In the genomic region with DNA sequence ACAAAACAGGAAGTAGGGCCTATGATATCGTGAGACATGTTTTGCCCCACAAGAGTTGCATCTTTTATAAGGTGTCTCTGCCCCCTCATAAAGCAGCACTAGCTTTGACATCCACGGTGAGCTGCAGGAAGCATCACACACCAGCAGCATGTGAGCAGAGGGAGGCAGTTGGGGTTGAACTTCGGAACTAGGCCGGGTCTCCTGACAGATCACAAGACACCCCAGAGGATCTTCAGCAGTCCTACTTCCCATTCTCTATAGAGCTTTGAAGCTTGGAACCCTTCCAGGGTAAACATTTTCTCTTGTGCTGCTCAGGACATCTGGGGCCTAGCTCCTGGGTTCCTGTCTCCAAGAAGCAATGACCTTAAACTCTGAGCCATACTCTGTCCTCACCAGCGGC, we compare ENCODE assay signal across 13 cellular contexts. TPM values are rescaled to one million over a fixed set of nuclear protein-coding genes. Genes with fewer than 3 reads are reported as not detected.
DNase-seq lines count a peak whose midpoint lies in the region; FAIRE-seq and TF ChIP-seq lines count a peak whose summit lies in the region.
"Had no signal": no experiment of that assay in that cellular context is flagged by ENCODE, and none has a peak within 500 bp of the region (broad histone marks: within the 10 kb centered on the region; RNA-seq: fewer than 3 reads in every experiment).

No MANE protein-coding gene starts in this region.

- 100% methylated on average over 1 of the region's 5 CpGs for WGBS in mesenchymal stem cell
- WGBS in H9 (ENCODE audit: extremely low coverage, insufficient read length, low lambda C conversion rate) = no CpG with 5 or more reads among the region's 5 CpGs

- H3K27me3 ChIP-seq in endothelial cell of umbilical vein (ENCODE audit: control insufficient read depth in 2 of 2, insufficient read depth in 2 of 2, low read length in 2 of 2) (no peaks in the 10 kb centered on the region), mesenchymal stem cell (ENCODE audit: control insufficient read depth in 1 of 2, insufficient read depth in 1 of 2, low read length in 2 of 2) (no peaks in the 10 kb centered on the region), H9 (ENCODE audit: insufficient read depth, low read length) (no peaks in the 10 kb centered on the region)

- H2BK15ac ChIP-seq in mesenchymal stem cell (ENCODE audit: low read depth, poor library complexity, severe bottlenecking) = no peak overlapping the region
- H2BK15ac ChIP-seq in H9 (ENCODE audit: low read depth, low read length) = no peak overlapping the region

- H3K9me1 ChIP-seq in endothelial cell of umbilical vein (replicated peaks; ENCODE audit: control insufficient read depth, extremely low read depth, insufficient read depth, low read length) = no peaks in the 10 kb centered on the region

- H3K14ac ChIP-seq in mesenchymal stem cell (ENCODE audit: low read length in 2 of 2) (no peak overlapping the region), H9 (ENCODE audit: insufficient read depth, low read length) (no peak overlapping the region)

- POLR2A ChIA-PET in endothelial cell of umbilical vein (lab: Charles Lee) = no interaction called here

- H4K91ac ChIP-seq in mesenchymal stem cell (ENCODE audit: low read length) = no peak overlapping the region
- no peak overlapping the region for H4K91ac ChIP-seq in H9 (ENCODE audit: insufficient read length, low read depth, low read length)

- peak; percentile 35 for DNase-seq in Ammon's horn (ENCODE audit: low spot score)
- peak; percentile 25 for DNase-seq in NCI-H69 (lab: John Stamatoyannopoulos, UW)
- peak; percentile 2 for DNase-seq in endothelial cell of umbilical vein (ENCODE audit: low read depth, low spot score)
- DNase-seq in mesenchymal stem cell = peak; percentile 11
- no peak for DNase-seq in dedifferentiated amniotic fluid mesenchymal stem cell (ENCODE audit: extremely low spot score)
- no peak for DNase-seq in stimulated activated CD4-positive, alpha-beta T cell treated with anti-CD3 and anti-CD28 coated beads, Interleukin-12 subunit alpha, Interleukin-12 subunit beta, amount 100 ng/mL, for 4 hours
- DNase-seq in H9 = no peak
- no peak for DNase-seq in SHP77 (lab: John Stamatoyannopoulos, UW)
- DNase-seq: activated B cell treated with CpG ODN at 0.5 μM for 24 hours; activated naive CD4-positive, alpha-beta T cell treated with anti-CD3 and anti-CD28 coated beads, Interleukin-2, amount 50 U/mL, for 16 hours; central memory CD4-positive, alpha-beta T cell; erythroblast; NCI-H2107 had no signal

- H3T11ph ChIP-seq in H9 (ENCODE audit: low read length) = no peak overlapping the region

- H2BK20ac ChIP-seq in H9 (ENCODE audit: low read depth, low read length, poor library complexity, severe bottlenecking) = no peak overlapping the region

- H3K56ac ChIP-seq in H9 (ENCODE audit: insufficient read length, low read depth, low read length) = no peak overlapping the region

- H2BK120ac ChIP-seq in mesenchymal stem cell (ENCODE audit: low read depth, low read length) (peak overlapping the region; percentile 5), H9 (ENCODE audit: low read depth, low read length, poor library complexity, severe bottlenecking) (no peak overlapping the region)

- intact Hi-C loops in endothelial cell of umbilical vein (cut with micrococcal nuclease) = no loop called here

- no peaks in the 10 kb centered on the region for H4K20me1 ChIP-seq in endothelial cell of umbilical vein (replicated peaks; ENCODE audit: control insufficient read depth, extremely low read depth, insufficient read depth, low read length)
- no peaks in the 10 kb centered on the region for H4K20me1 ChIP-seq in H9 (ENCODE audit: control insufficient read depth, insufficient read depth, insufficient read length)

- H3K4me3 Mint-ChIP-seq in H9 = no peak overlapping the region
- H3K4me3 Mint-ChIP-seq: activated B cell treated with CpG ODN at 0.5 μM for 24 hours had no signal

- peaks cover 0 to 2% (median 0%) of the 10 kb centered on the region in 3 experiments; a peak in 1 of 7 replicates for H3K36me3 Mint-ChIP-seq in H9 (ENCODE audit: insufficient read depth in 1 of 3, low read depth in 3 of 3)

- H3K9me3 Mint-ChIP-seq in H9 = peaks cover 0 to 18% of the 10 kb centered on the region in 2 experiments; a peak in 3 of 5 replicates
- H3K9me3 Mint-ChIP-seq: activated B cell treated with CpG ODN at 0.5 μM for 24 hours had no signal

- H3K4me3 ChIP-seq in endothelial cell of umbilical vein (replicated peaks in 1 of 3; ENCODE audit: insufficient read depth in 1 of 3, low read depth in 1 of 3, low read length in 3 of 3) = no peak overlapping the region
- H3K4me3 ChIP-seq in mesenchymal stem cell (ENCODE audit: insufficient read depth in 1 of 2, low read depth in 1 of 2, low read length in 2 of 2) = no peak overlapping the region

- H4K8ac ChIP-seq in mesenchymal stem cell (ENCODE audit: low read length) (no peak overlapping the region), H9 (replicated peaks; ENCODE audit: insufficient read length, low read depth, low read length) (no peak overlapping the region)

- TF ChIP-seq CTCF in endothelial cell of umbilical vein (IDR thresholded peaks at IDR 0.05; ENCODE audit: extremely low read depth in 1 of 2, insufficient read depth in 1 of 2, low read depth in 1 of 2, low read length in 2 of 2) = no peak
- TF ChIP-seq CTCF in H9 (conservative IDR thresholded peaks at IDR 0.05) = no peak

- H3K27ac Mint-ChIP-seq in H9 = 0 out of 7 replicates have a peak overlapping the region, but pooled peaks of 1 of the 3 experiments have one; percentile 72
- H3K27ac Mint-ChIP-seq: activated B cell treated with CpG ODN at 0.5 μM for 24 hours had no signal

- no peak overlapping the region for H4K5ac ChIP-seq in H9 (ENCODE audit: insufficient read length, low read depth, low read length)

- dilution Hi-C loops in endothelial cell of umbilical vein (cut with MboI; ENCODE audit: extremely low pct_ligation_motif_present, low sequenced_read_pairs) = no loop called here

- peaks cover 12% of the 10 kb centered on the region for H3K4me1 ChIP-seq in endothelial cell of umbilical vein (ENCODE audit: control insufficient read depth, extremely low read depth, insufficient read depth, low read length)
- peaks cover 1% of the 10 kb centered on the region for H3K4me1 ChIP-seq in mesenchymal stem cell (ENCODE audit: control insufficient read depth, insufficient read depth, low read depth, low read length)
- no peaks in the 10 kb centered on the region for H3K4me1 ChIP-seq in H9 (ENCODE audit: insufficient read depth, low read length)

- H3K4me1 Mint-ChIP-seq in H9 = peaks cover 10 to 13% of the 10 kb centered on the region in 2 experiments
- H3K4me1 Mint-ChIP-seq: activated B cell treated with CpG ODN at 0.5 μM for 24 hours had no signal

- H3K79me2 ChIP-seq in endothelial cell of umbilical vein (ENCODE audit: control insufficient read depth, insufficient read depth, low read length) (no peaks in the 10 kb centered on the region), H9 (ENCODE audit: insufficient read depth, low read length) (no peaks in the 10 kb centered on the region)

- H3K4me2 ChIP-seq in endothelial cell of umbilical vein (ENCODE audit: insufficient read depth, low read length) (no peak overlapping the region), mesenchymal stem cell (ENCODE audit: low read length, poor library complexity, severe bottlenecking) (no peak overlapping the region), H9 (ENCODE audit: insufficient read depth, insufficient read length, low read length) (no peak overlapping the region)

- no peaks in the 10 kb centered on the region for H3K27me3 Mint-ChIP-seq in H9 (ENCODE audit: low read depth)
- H3K27me3 Mint-ChIP-seq: activated B cell treated with CpG ODN at 0.5 μM for 24 hours had no signal

- H3K18ac ChIP-seq in mesenchymal stem cell (ENCODE audit: low read depth in 1 of 2, low read length in 2 of 2) (no peak overlapping the region), H9 (ENCODE audit: insufficient read length, low read depth, low read length) (no peak overlapping the region)

- H3K23ac ChIP-seq in mesenchymal stem cell (ENCODE audit: low read length in 2 of 2) (no peak overlapping the region), H9 (ENCODE audit: insufficient read length, low read depth, low read length) (no peak overlapping the region)

- H3K36me3 ChIP-seq in endothelial cell of umbilical vein (ENCODE audit: control insufficient read depth in 2 of 2, extremely low read depth in 1 of 2, insufficient read depth in 2 of 2, low read length in 2 of 2) = no peaks in the 10 kb centered on the region
- H3K36me3 ChIP-seq in mesenchymal stem cell (ENCODE audit: control insufficient read depth in 1 of 2, insufficient read depth in 2 of 2, low read depth in 1 of 2, low read length in 2 of 2) = peaks cover 0 to 12% of the 10 kb centered on the region in 2 experiments

- no peak for FAIRE-seq in endothelial cell of umbilical vein (lab: Jason Lieb, UNC)

- H3K9me3 ChIP-seq in endothelial cell of umbilical vein (replicated peaks; ENCODE audit: control insufficient read depth, insufficient read depth, low read length) = no peaks in the 10 kb centered on the region
- no peaks in the 10 kb centered on the region for H3K9me3 ChIP-seq in mesenchymal stem cell (ENCODE audit: control insufficient read depth, low read length)
- H3K9me3 ChIP-seq in H9 (ENCODE audit: control insufficient read depth, low read depth, low read length) = no peaks in the 10 kb centered on the region

- BruUV-seq in endothelial cell of umbilical vein (replicated peaks; lab: Mats Ljungman, UMichigan) = no TSS peak

- CTCF ChIA-PET in endothelial cell of umbilical vein (lab: Charles Lee) = no interaction called here

- H2AFZ ChIP-seq in endothelial cell of umbilical vein (ENCODE audit: low read depth, low read length) (no peak overlapping the region), mesenchymal stem cell (ENCODE audit: low read depth, low read length) (no peak overlapping the region), H9 (ENCODE audit: low read length) (no peak overlapping the region)

- TF ChIP-seq POLR2A in endothelial cell of umbilical vein (IDR thresholded peaks at IDR 0.05; ENCODE audit: low read depth, low read length) = no peak

- H2AK5ac ChIP-seq in mesenchymal stem cell (ENCODE audit: low read length, severe bottlenecking) = no peak overlapping the region
- H2AK5ac ChIP-seq in H9 (ENCODE audit: insufficient read length, low read length) = no peak overlapping the region

- H3K27ac ChIP-seq in endothelial cell of umbilical vein (ENCODE audit: insufficient read depth, low read depth, low read length) (no peak overlapping the region), mesenchymal stem cell (ENCODE audit: low read length, poor library complexity, severe bottlenecking) (peak overlapping the region; percentile 37), H9 (ENCODE audit: insufficient read length, low read depth, low read length) (no peak overlapping the region)

- no peaks in the 10 kb centered on the region for H3K79me1 ChIP-seq in mesenchymal stem cell (replicated peaks; ENCODE audit: low read length, poor library complexity, severe bottlenecking)
- no peaks in the 10 kb centered on the region for H3K79me1 ChIP-seq in H9 (ENCODE audit: insufficient read depth, low read depth, low read length, poor library complexity, severe bottlenecking)

- no peaks in the 10 kb centered on the region for H3K23me2 ChIP-seq in H9 (ENCODE audit: insufficient read length, low read depth, low read length, poor library complexity, severe bottlenecking)

- H2BK12ac ChIP-seq in mesenchymal stem cell (ENCODE audit: low read length in 2 of 2) = no peak overlapping the region
- no peak overlapping the region for H2BK12ac ChIP-seq in H9 (ENCODE audit: insufficient read length, low read depth, low read length)

- H2BK5ac ChIP-seq in mesenchymal stem cell (ENCODE audit: low read depth, low read length, poor library complexity, severe bottlenecking) (no peak overlapping the region), H9 (ENCODE audit: insufficient read length, low read length) (no peak overlapping the region)

- H3K4ac ChIP-seq in mesenchymal stem cell (ENCODE audit: low read depth in 1 of 2, low read length in 2 of 2) (no peak overlapping the region), H9 (ENCODE audit: low read depth, low read length) (no peak overlapping the region)

- H3K9ac ChIP-seq in endothelial cell of umbilical vein (replicated peaks; ENCODE audit: extremely low read depth, insufficient read depth, low read length) (no peak overlapping the region), mesenchymal stem cell (ENCODE audit: low read length) (no peak overlapping the region), H9 (ENCODE audit: extremely low read depth, insufficient read length, low read length) (no peak overlapping the region)

RNA-seq across cellular contexts. Expression of a gene that starts 27.5 kb away (rescaled TPM):
- total RNA-seq in endothelial cell of umbilical vein = 2.4 and 3.0 TPM in 2 replicates
- polyA plus RNA-seq in endothelial cell of umbilical vein = 0.59 and 0.86 TPM in 2 replicates
- 0.90 and 0.96 TPM in 2 replicates for polyA plus RNA-seq in endothelial cell of umbilical vein (2011; cell fraction: cytosol; rRNA removed)
- 1.8 and 2.2 TPM in 2 replicates for polyA plus RNA-seq in endothelial cell of umbilical vein (2011; cell fraction: nucleus; rRNA removed)
- 1.2 and 1.9 TPM in 2 replicates for polyA plus RNA-seq in endothelial cell of umbilical vein (2012)
- polyA minus RNA-seq in endothelial cell of umbilical vein = 1.6 and 1.7 TPM in 2 replicates
- 1.7 TPM for polyA minus RNA-seq in endothelial cell of umbilical vein (2011; cell fraction: cytosol; rRNA and poly(A)+ RNA removed)
- polyA minus RNA-seq in endothelial cell of umbilical vein (2011; cell fraction: nucleus; rRNA and poly(A)+ RNA removed) = 1.4 and 1.7 TPM in 2 replicates
- polyA plus RNA-seq in mesenchymal stem cell (2013, experiment 1 of 2) = 1.6 TPM
- polyA plus RNA-seq in mesenchymal stem cell (2013, experiment 2 of 2) = 1.6 TPM
- 1.8 TPM in 2 replicates for total RNA-seq in H9 (2021)

RNA-seq across cellular contexts. Expression of a gene that starts 43.8 kb away (rescaled TPM):
- total RNA-seq in endothelial cell of umbilical vein (14.5 and 16.4 TPM in 2 replicates), H9 (2021) (6.5 and 6.8 TPM in 2 replicates)
- 8.8 and 11.4 TPM in 2 replicates for polyA plus RNA-seq in endothelial cell of umbilical vein
- polyA plus RNA-seq in endothelial cell of umbilical vein (2011; cell fraction: cytosol; rRNA removed) = 9.2 and 9.8 TPM in 2 replicates
- 7.8 and 8.8 TPM in 2 replicates for polyA plus RNA-seq in endothelial cell of umbilical vein (2011; cell fraction: nucleus; rRNA removed)
- polyA plus RNA-seq in endothelial cell of umbilical vein (2012) = 13.5 and 16.7 TPM in 2 replicates
- 39.8 and 40.5 TPM in 2 replicates for polyA minus RNA-seq in endothelial cell of umbilical vein
- 22.4 TPM for polyA minus RNA-seq in endothelial cell of umbilical vein (2011; cell fraction: cytosol; rRNA and poly(A)+ RNA removed)
- 17.2 and 20.2 TPM in 2 replicates for polyA minus RNA-seq in endothelial cell of umbilical vein (2011; cell fraction: nucleus; rRNA and poly(A)+ RNA removed)
- polyA plus RNA-seq in mesenchymal stem cell (2013, experiment 1 of 2) = 15.2 TPM
- polyA plus RNA-seq in mesenchymal stem cell (2013, experiment 2 of 2) = 15.6 TPM

RNA-seq across cellular contexts. Expression of a gene that starts 57.3 kb away (rescaled TPM):
- 173 and 177 TPM in 2 replicates for total RNA-seq in endothelial cell of umbilical vein
- 45.5 and 57.1 TPM in 2 replicates for polyA plus RNA-seq in endothelial cell of umbilical vein
- polyA plus RNA-seq in endothelial cell of umbilical vein (2011; cell fraction: cytosol; rRNA removed) = 91.1 and 95.9 TPM in 2 replicates
- polyA plus RNA-seq in endothelial cell of umbilical vein (2011; cell fraction: nucleus; rRNA removed) = 38.6 and 56.7 TPM in 2 replicates
- polyA plus RNA-seq in endothelial cell of umbilical vein (2012) = 171 and 211 TPM in 2 replicates
- 41.3 and 48.6 TPM in 2 replicates for polyA minus RNA-seq in endothelial cell of umbilical vein
- 167 TPM for polyA minus RNA-seq in endothelial cell of umbilical vein (2011; cell fraction: cytosol; rRNA and poly(A)+ RNA removed)
- 20.0 and 22.6 TPM in 2 replicates for polyA minus RNA-seq in endothelial cell of umbilical vein (2011; cell fraction: nucleus; rRNA and poly(A)+ RNA removed)
- polyA plus RNA-seq in mesenchymal stem cell (2013, experiment 1 of 2) = 63.7 TPM
- 65.0 TPM for polyA plus RNA-seq in mesenchymal stem cell (2013, experiment 2 of 2)
- 411 and 415 TPM in 2 replicates for total RNA-seq in H9 (2021)

Comparison
In these comparisons a context has a peak if more than half of its experiments do, and no peak if none do; other contexts are left out.
1. DNase-seq: peak in Ammon's horn (single experiment), NCI-H69 (single experiment), endothelial cell of umbilical vein (single experiment) and mesenchymal stem cell (single experiment); none in dedifferentiated amniotic fluid mesenchymal stem cell (single experiment), stimulated activated CD4-positive, alpha-beta T cell treated with anti-CD3 and anti-CD28 coated beads, Interleukin-12 subunit alpha, Interleukin-12 subunit beta, amount 100 ng/mL, for 4 hours (single experiment), H9 (single experiment) and SHP77 (0 of 2).